25 cellular contexts compared by ENCODE assay signal in the genomic region with DNA sequence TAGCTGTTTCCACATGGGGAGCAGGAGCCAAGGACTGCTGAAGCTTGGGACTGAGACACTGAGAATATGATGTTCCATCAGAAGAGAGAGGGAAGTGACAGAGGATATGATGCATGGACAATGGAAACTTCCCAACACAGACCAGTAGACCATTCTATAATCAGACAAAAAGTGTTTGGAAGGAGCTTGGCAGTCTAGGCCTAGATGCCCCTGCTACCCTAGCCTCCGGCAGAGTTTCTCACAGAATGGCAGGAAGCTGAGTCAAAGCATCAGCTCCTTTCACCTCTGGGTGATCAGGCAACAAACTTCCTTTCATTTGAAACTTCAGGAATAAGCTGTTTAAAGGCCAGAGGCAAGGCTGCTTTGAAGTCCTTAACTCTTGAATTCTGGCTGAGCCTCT.
DNase-seq lines count a peak whose midpoint lies in the region; ATAC-seq and TF ChIP-seq lines count a peak whose summit lies in the region.
"Had no signal": no experiment of that assay in that cellular context is flagged by ENCODE, and none has a peak within 500 bp of the region (broad histone marks: within the 10 kb centered on the region; RNA-seq: fewer than 3 reads in every experiment).

No MANE protein-coding gene starts in this region.

- no peak for ATAC-seq in GM21360 (IDR thresholded peaks at IDR 0.05; ENCODE audit: unreplicated experiment)
- ATAC-seq: activated T-cell treated with anti-CD3 and anti-CD28 coated beads, Interleukin-2, amount 50 U/mL, for 4 hours; left colon had no signal

- H3K9me3 Mint-ChIP-seq in HFFc6, result no peaks in the 10 kb centered on the region; the same call in 1 of the 2 replicates
- H3K9me3 Mint-ChIP-seq: activated CD4-positive, alpha-beta T cell treated with anti-CD3 and anti-CD28 coated beads, Interleukin-2, amount 10 ng/mL, durations not matched to agents 24 days and 14 days had no signal

- peaks cover 4% of the 10 kb centered on the region; the same call in 1 of the 2 replicates for H3K27me3 Mint-ChIP-seq in HFFc6 (ENCODE audit: insufficient read depth)

- TF ChIP-seq CTCF in HFFc6 (IDR thresholded peaks at IDR 0.05), result no peak

- peak overlapping the region; percentile 77 for H3K27ac Mint-ChIP-seq in HFFc6
- H3K27ac Mint-ChIP-seq: activated CD4-positive, alpha-beta T cell treated with anti-CD3 and anti-CD28 coated beads, Interleukin-2, amount 10 ng/mL, durations not matched to agents 24 days and 14 days; B cell had no signal

- peaks cover 3% of the 10 kb centered on the region for H3K36me3 Mint-ChIP-seq in HFFc6 (ENCODE audit: low read depth)

- H3K4me1 Mint-ChIP-seq in HFFc6 (ENCODE audit: low read depth), result peaks cover 23% of the 10 kb centered on the region
- H3K4me1 Mint-ChIP-seq: activated CD4-positive, alpha-beta T cell treated with anti-CD3 and anti-CD28 coated beads, Interleukin-2, amount 10 ng/mL, durations not matched to agents 24 days and 14 days; B cell had no signal

- peak; percentile 11 for DNase-seq in A172 (ENCODE audit: low spot score)
- DNase-seq in HFFc6, result peak; percentile 23
- peak; percentile 95 for DNase-seq in dermis blood vessel endothelial cell
- peak; percentile 88 for DNase-seq in glomerular endothelial cell (ENCODE audit: extremely low read depth, low read depth, low spot score)
- DNase-seq in C1 segment of cervical spinal cord (lab: John Stamatoyannopoulos, UW), result no peak
- DNase-seq in GF-D8 (lab: John Stamatoyannopoulos, UW), result no peak
- DNase-seq in DMS 273 (lab: John Stamatoyannopoulos, UW; ENCODE audit: unreplicated experiment), result no peak
- DNase-seq: activated CD4-positive, alpha-beta T cell treated with anti-CD3 and anti-CD28 coated beads, Interleukin-2, amount 10 ng/mL, durations not matched to agents 24 days and 14 days; activated T-cell treated with anti-CD3 and anti-CD28 coated beads, Interleukin-2, amount 50 U/mL, for 4 hours; cerebellar nuclear complex; erythroblast; hippocampal formation; left colon; mesenchymal stem cell; NCI-H1092 treated with DMSO at 0.1 percent for 48 hours; NCI-H187; NCI-H2171 treated with DMSO at 0.1 percent for 48 hours; NCI-H524; PC-9; SIG-M5; sigmoid colon; stimulated activated naive CD4-positive, alpha-beta T cell; T1000 had no signal

- H3K4me3 Mint-ChIP-seq in HFFc6, result no peak overlapping the region
- H3K4me3 Mint-ChIP-seq: activated CD4-positive, alpha-beta T cell treated with anti-CD3 and anti-CD28 coated beads, Interleukin-2, amount 10 ng/mL, durations not matched to agents 24 days and 14 days; activated T-cell treated with anti-CD3 and anti-CD28 coated beads, Interleukin-2, amount 50 U/mL, for 4 hours; B cell had no signal

Comparison
In these comparisons a context has a peak if more than half of its experiments do, and no peak if none do; other contexts are left out.
1. DNase-seq: peak in A172 (single experiment), HFFc6 (single experiment), dermis blood vessel endothelial cell (single experiment) and glomerular endothelial cell (single experiment); none in C1 segment of cervical spinal cord (0 of 14), GF-D8 (single experiment) and DMS 273 (single experiment).